In the genomic region with DNA sequence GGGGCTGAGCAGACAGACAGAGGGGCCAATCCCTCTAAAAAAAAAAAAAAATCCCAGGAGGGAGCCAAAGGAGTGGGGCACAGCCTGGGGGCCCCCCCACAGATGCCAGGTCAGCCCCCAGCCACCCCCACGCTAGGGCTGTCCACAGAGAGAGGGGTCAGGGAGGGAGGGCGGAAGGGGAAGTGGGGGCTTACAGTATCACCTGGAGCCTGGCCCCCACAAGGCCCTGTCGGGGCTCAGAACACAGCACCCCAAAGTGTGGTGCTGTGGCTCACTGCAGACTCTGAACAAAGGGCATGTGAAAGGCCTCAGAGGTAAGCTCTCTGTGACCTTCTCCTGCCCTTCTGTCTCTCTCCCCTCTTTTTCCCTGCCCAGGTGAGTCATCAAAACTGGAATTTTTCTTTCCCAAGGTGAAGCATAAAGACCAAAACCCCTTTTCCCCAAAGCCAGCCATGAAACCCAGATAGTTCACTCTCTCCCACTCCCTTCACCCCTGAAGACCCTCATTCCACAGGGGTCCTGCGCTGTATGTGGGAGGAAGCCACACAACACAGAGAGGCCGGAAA, we compare ENCODE assay signal across 1 cellular context.
TF ChIP-seq lines count a peak whose summit lies in the region.

No MANE protein-coding gene starts in this region.

TF ChIP-seq in HCT116, 20 proteins besides CTCF, POLR2A, EP300 and RAD21:
- TF ChIP-seq, protein P1, sequence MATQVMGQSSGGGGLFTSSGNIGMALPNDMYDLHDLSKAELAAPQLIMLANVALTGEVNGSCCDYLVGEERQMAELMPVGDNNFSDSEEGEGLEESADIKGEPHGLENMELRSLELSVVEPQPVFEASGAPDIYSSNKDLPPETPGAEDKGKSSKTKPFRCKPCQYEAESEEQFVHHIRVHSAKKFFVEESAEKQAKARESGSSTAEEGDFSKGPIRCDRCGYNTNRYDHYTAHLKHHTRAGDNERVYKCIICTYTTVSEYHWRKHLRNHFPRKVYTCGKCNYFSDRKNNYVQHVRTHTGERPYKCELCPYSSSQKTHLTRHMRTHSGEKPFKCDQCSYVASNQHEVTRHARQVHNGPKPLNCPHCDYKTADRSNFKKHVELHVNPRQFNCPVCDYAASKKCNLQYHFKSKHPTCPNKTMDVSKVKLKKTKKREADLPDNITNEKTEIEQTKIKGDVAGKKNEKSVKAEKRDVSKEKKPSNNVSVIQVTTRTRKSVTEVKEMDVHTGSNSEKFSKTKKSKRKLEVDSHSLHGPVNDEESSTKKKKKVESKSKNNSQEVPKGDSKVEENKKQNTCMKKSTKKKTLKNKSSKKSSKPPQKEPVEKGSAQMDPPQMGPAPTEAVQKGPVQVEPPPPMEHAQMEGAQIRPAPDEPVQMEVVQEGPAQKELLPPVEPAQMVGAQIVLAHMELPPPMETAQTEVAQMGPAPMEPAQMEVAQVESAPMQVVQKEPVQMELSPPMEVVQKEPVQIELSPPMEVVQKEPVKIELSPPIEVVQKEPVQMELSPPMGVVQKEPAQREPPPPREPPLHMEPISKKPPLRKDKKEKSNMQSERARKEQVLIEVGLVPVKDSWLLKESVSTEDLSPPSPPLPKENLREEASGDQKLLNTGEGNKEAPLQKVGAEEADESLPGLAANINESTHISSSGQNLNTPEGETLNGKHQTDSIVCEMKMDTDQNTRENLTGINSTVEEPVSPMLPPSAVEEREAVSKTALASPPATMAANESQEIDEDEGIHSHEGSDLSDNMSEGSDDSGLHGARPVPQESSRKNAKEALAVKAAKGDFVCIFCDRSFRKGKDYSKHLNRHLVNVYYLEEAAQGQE (IDR thresholded peaks at IDR 0.05; ENCODE audit: low read depth) = no peak
- TF ChIP-seq ZNF274 (IDR thresholded peaks at IDR 0.05; ENCODE audit: low read depth, low read length) (no peak), CBX3 (IDR thresholded peaks at IDR 0.05; ENCODE audit: low read depth) (no peak)
